In the genomic region with DNA sequence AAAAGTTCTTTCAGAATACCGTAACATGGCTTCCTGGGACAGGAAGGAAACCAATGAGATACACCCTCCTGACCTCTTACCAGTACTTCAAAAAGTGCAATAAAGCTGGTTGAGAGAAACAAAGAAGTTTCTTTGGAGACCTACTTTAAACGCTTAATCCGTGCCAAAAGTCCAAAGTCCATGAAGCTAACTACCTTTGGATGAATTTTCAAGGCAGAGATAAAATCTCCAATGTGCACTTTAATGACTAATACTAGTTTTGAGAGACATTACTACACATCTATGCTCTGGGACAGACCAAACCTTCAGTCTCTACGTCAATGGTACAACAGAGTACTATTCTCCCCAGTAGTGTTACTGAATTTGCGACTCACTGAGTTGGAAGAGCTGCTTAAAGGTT, we compare ENCODE assay signal across 12 cellular contexts. TPM values are rescaled to one million over a fixed set of nuclear protein-coding genes. Genes with fewer than 3 reads are reported as not detected.
A peak's percentile ranks its signal among the peaks of the same experiment; 100 is the strongest.
DNase-seq lines count a peak whose midpoint lies in the region; ATAC-seq, FAIRE-seq and TF ChIP-seq lines count a peak whose summit lies in the region.
"Had no signal": no experiment of that assay in that cellular context is flagged by ENCODE, and none has a peak within 500 bp of the region (broad histone marks: within the 10 kb centered on the region; RNA-seq: fewer than 3 reads in every experiment).

No MANE protein-coding gene starts in this region.

- H3K4me2 ChIP-seq in astrocyte (ENCODE audit: low read length), result peak overlapping the region; percentile 33

- H3K9me3 ChIP-seq in astrocyte (ENCODE audit: insufficient read depth, low read depth, low read length), result no peaks in the 10 kb centered on the region
- no peaks in the 10 kb centered on the region for H3K9me3 ChIP-seq in stomach

- intact Hi-C loops in stomach (cut with DNase I; ENCODE audit: low total_unique reads), result no loop called here
- intact Hi-C loops in CD14-positive monocyte (cut with micrococcal nuclease), result no loop called here

- H3K27me3 ChIP-seq in astrocyte (ENCODE audit: insufficient read depth, low read length), result no peaks in the 10 kb centered on the region
- no peaks in the 10 kb centered on the region for H3K27me3 ChIP-seq in stomach

- ATAC-seq in activated T-cell treated with anti-CD3 and anti-CD28 coated beads, Interleukin-2, amount 50 U/mL, for 4 hours, result peak; percentile 88 to 92
- ATAC-seq in left lobe of liver, result peak; percentile 75

- H3K4me3 Mint-ChIP-seq in activated T-cell treated with anti-CD3 and anti-CD28 coated beads, Interleukin-2, amount 50 U/mL, for 4 hours, result peak overlapping the region; percentile 23
- H3K4me3 Mint-ChIP-seq in astrocyte (ENCODE audit: unreplicated experiment) (no peak overlapping the region), CD14-positive monocyte (no peak overlapping the region)
- H3K4me3 Mint-ChIP-seq: activated T-helper 1 cell treated with anti-CD3 and anti-CD28 coated beads, Interleukin-12 subunit alpha, Interleukin-12 subunit beta, Interleukin-2, Interleukin-4 antibody, amounts not matched to agents 30 ng/mL and 10 ng/mL and 1 ng/mL, durations not matched to agents 14 hours and 24 hours and 36 hours; endodermal cell had no signal

- H3K36me3 Mint-ChIP-seq in activated T-cell treated with anti-CD3 and anti-CD28 coated beads, Interleukin-2, amount 50 U/mL, for 4 hours (ENCODE audit: insufficient read depth), result peaks cover 39% of the 10 kb centered on the region
- H3K36me3 Mint-ChIP-seq in astrocyte (ENCODE audit: low read depth, unreplicated experiment), result peaks cover 16% of the 10 kb centered on the region
- peaks cover 50 to 55% of the 10 kb centered on the region in 2 donors for H3K36me3 Mint-ChIP-seq in CD14-positive monocyte

- no peak overlapping the region for H2AFZ ChIP-seq in astrocyte (ENCODE audit: low read depth, low read length)

- H3K36me3 ChIP-seq in astrocyte (ENCODE audit: insufficient read depth, low read length) (peaks cover 3% of the 10 kb centered on the region), stomach (peaks cover 0 to 21% (median 9%) of the 10 kb centered on the region in 4 donors)

- peaks cover 99% of the 10 kb centered on the region for H4K20me1 ChIP-seq in astrocyte (ENCODE audit: insufficient read depth, low read length)

- TF ChIP-seq CTCF in astrocyte (IDR thresholded peaks at IDR 0.05; ENCODE audit: insufficient read depth, low read depth, low read length) (no peak), stomach (IDR thresholded peaks at IDR 0.05) (no peak), CD14-positive monocyte (IDR thresholded peaks at IDR 0.05) (no peak)

- no peak for TF ChIP-seq POLR2A in stomach (IDR thresholded peaks at IDR 0.05)

- no peak for DNase-seq in activated T-cell treated with anti-CD3 and anti-CD28 coated beads, Interleukin-2, amount 50 U/mL, for 4 hours
- DNase-seq in activated T-cell treated with anti-CD3 and anti-CD28 coated beads for 4 hours (no peak), astrocyte (ENCODE audit: low read depth) (peak; percentile 87), left lobe of liver (ENCODE audit: low spot score) (no peak), stomach (no peak), globus pallidus (ENCODE audit: low spot score) (no peak), CD14-positive monocyte (ENCODE audit: low spot score) (no peak), iPS-NIHi7 (ENCODE audit: extremely low spot score) (no peak)
- DNase-seq: endodermal cell, NCI-H446 had no signal

- H3K27me3 Mint-ChIP-seq in activated T-cell treated with anti-CD3 and anti-CD28 coated beads, Interleukin-2, amount 50 U/mL, for 4 hours (ENCODE audit: low read depth), result no peaks in the 10 kb centered on the region
- H3K27me3 Mint-ChIP-seq in astrocyte (ENCODE audit: low read depth, unreplicated experiment) (no peaks in the 10 kb centered on the region), CD14-positive monocyte (ENCODE audit: low read depth in 3 of 3) (no peaks in the 10 kb centered on the region)

- FAIRE-seq in astrocyte (lab: Jason Lieb, UNC), result no peak
- FAIRE-seq: keratinocyte had no signal

- WGBS in stomach, 5 donors, result 25 to 55% (median 36%) methylated on average over 5 of the region's 5 CpGs

- H3K27ac ChIP-seq in astrocyte (ENCODE audit: low read depth, low read length), result no peak overlapping the region
- peak overlapping the region in 4 of 5 donors; percentile 19 to 63 (median 50) for H3K27ac ChIP-seq in stomach

- H3K4me3 ChIP-seq in astrocyte (ENCODE audit: insufficient read depth, low read depth, low read length), result no peak overlapping the region
- no peak overlapping the region for H3K4me3 ChIP-seq in stomach

- H3K4me1 ChIP-seq in astrocyte (ENCODE audit: insufficient read depth, low read length) (peaks cover 24% of the 10 kb centered on the region), stomach (peaks cover 30 to 83% (median 55%) of the 10 kb centered on the region in 4 donors)

- H3K9me3 Mint-ChIP-seq in activated T-cell treated with anti-CD3 and anti-CD28 coated beads, Interleukin-2, amount 50 U/mL, for 4 hours, result peaks cover 3% of the 10 kb centered on the region
- H3K9me3 Mint-ChIP-seq in astrocyte (ENCODE audit: unreplicated experiment) (no peaks in the 10 kb centered on the region), CD14-positive monocyte (no peaks in the 10 kb centered on the region)
- H3K9me3 Mint-ChIP-seq: endodermal cell had no signal

- H3K9ac ChIP-seq in astrocyte (ENCODE audit: low read length), result no peak overlapping the region

- no peak for TF ChIP-seq EP300 in stomach (IDR thresholded peaks at IDR 0.05)

- peaks cover 92% of the 10 kb centered on the region for H3K79me2 ChIP-seq in astrocyte (ENCODE audit: insufficient read depth, low read length)

- H3K27ac Mint-ChIP-seq in astrocyte (ENCODE audit: unreplicated experiment) (no peak overlapping the region), CD14-positive monocyte (peak overlapping the region in 1 of 7 donors; percentile 15)
- H3K27ac Mint-ChIP-seq: activated T-helper 1 cell treated with anti-CD3 and anti-CD28 coated beads, Interleukin-12 subunit alpha, Interleukin-12 subunit beta, Interleukin-2, Interleukin-4 antibody, amounts not matched to agents 30 ng/mL and 10 ng/mL and 1 ng/mL, durations not matched to agents 14 hours and 24 hours and 36 hours; endodermal cell had no signal

- peaks cover 82% of the 10 kb centered on the region for H3K4me1 Mint-ChIP-seq in activated T-cell treated with anti-CD3 and anti-CD28 coated beads, Interleukin-2, amount 50 U/mL, for 4 hours (ENCODE audit: low read depth)
- H3K4me1 Mint-ChIP-seq in astrocyte (ENCODE audit: low read depth, unreplicated experiment) (peaks cover 41% of the 10 kb centered on the region), CD14-positive monocyte (peaks cover 24% of the 10 kb centered on the region)

RNA-seq across cellular contexts. Expression of a gene that starts 46.1 kb away (rescaled TPM):
- total RNA-seq in activated T-cell treated with anti-CD3 and anti-CD28 coated beads, Interleukin-2, amount 50 U/mL, for 4 hours, result 10 to 100 TPM in 2 of 3 donors, 1 to 10 TPM in 1; 9.1 to 11.8 (median 11.5) TPM
- total RNA-seq in astrocyte (171 and 194 TPM in 2 replicates), left lobe of liver (33.8 TPM), stomach (100 to 1,000 TPM in 1 of 5 donors, 10 to 100 TPM in 4; 47.8 to 150 (median 59.8) TPM)
- polyA plus RNA-seq in stomach (10 to 100 TPM; 19.2 to 37.7 (median 28.1) TPM), CD14-positive monocyte (10 to 100 TPM; 12.6 to 26.0 TPM)
